14 cellular contexts compared by ENCODE assay signal in the genomic region with DNA sequence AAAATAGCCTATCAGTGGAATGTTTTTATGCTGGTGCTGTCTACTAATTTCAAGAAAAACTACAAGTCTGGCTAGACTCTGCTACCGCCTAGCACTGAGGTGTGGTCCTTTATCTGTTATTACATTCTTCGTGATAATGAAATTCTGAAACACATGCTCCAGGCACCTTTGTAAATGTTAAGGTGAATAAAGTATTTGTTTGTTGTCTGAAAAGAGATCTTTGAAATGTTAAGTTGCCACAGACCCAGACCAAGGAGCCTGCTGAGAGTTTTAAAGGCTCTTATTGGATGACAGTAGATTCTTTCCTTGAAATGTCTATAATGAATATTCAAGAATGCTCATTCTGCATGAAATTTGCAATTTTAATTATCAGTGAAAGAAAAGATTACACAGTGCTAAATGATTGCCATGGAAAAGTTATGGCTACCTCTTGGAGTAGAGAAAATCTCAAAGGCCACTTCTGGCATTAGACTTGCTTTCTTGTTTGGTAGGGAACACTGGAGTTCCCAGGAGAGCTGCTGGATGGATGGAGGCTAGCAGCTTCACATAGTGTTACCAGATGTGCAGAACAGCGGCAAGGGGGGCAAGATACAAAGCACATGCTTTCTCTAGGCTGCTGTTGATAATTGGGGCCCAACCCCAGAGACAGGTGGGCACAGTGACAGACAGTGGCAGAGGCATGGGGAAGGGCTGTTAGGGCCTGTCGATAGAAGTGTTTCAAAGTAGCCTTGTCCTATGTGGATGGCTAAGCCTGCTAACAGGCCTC.
"Had no signal": no experiment of that assay in that cellular context is flagged by ENCODE, and none has a peak within 500 bp of the region (broad histone marks: within the 10 kb centered on the region; RNA-seq: fewer than 3 reads in every experiment).

No MANE protein-coding gene starts in this region.

- H3K9me3 ChIP-seq: ascending aorta, esophagus squamous epithelium, lower lobe of right lung, pancreas, uterus had no signal

- H3K27me3 Mint-ChIP-seq: dendritic cell treated with granulocyte-macrophage colony-stimulating factor and Interleukin-4, amounts not matched to agents 40 ng/mL and 50 ng/mL, for 4 days; stimulated activated naive B cell treated with anti-CD40 and anti-IgM and Interleukin-4, amounts not matched to agents 10 μg/mL and 1 μg/mL and 100 μg/mL, for 72 hours had no signal

- H3K27ac Mint-ChIP-seq: activated CD4-positive, alpha-beta T cell treated with anti-CD3 and anti-CD28 coated beads for 36 hours; activated naive CD4-positive, alpha-beta T cell treated with anti-CD3 and anti-CD28 coated beads, Interleukin-2, amount 50 U/mL, for 24 hours; dendritic cell treated with granulocyte-macrophage colony-stimulating factor and Interleukin-4, amounts not matched to agents 40 ng/mL and 50 ng/mL, for 4 days; naive thymus-derived CD8-positive, alpha-beta T cell; stimulated activated naive B cell treated with anti-CD40 and anti-IgM and Interleukin-4, amounts not matched to agents 10 μg/mL and 1 μg/mL and 100 μg/mL, for 72 hours; T-helper 2 cell treated with Interferon-gamma antibody and Interleukin-4, amounts not matched to agents 5 μg/mL and 100 μg/mL, for 36 hours had no signal

- DNase-seq: activated CD4-positive, alpha-beta T cell treated with anti-CD3 and anti-CD28 coated beads for 36 hours; activated CD4-positive, alpha-beta T cell treated with anti-CD3 and anti-CD28 coated beads, Interleukin-2, amount 50 U/mL, for 48 hours; activated gamma-delta T cell; effector memory CD4-positive, alpha-beta T cell; esophagus squamous epithelium; lower lobe of right lung; naive thymus-derived CD8-positive, alpha-beta T cell; pancreas; stimulated activated naive B cell treated with anti-CD40 and anti-IgM and Interleukin-4, amounts not matched to agents 10 μg/mL and 1 μg/mL and 100 μg/mL, for 72 hours; uterus had no signal

- H3K4me1 ChIP-seq: lower lobe of right lung, pancreas, uterus had no signal

- H3K4me1 Mint-ChIP-seq: activated CD4-positive, alpha-beta T cell treated with anti-CD3 and anti-CD28 coated beads for 36 hours; activated naive CD4-positive, alpha-beta T cell treated with anti-CD3 and anti-CD28 coated beads, Interleukin-2, amount 50 U/mL, for 24 hours; naive thymus-derived CD8-positive, alpha-beta T cell; stimulated activated naive B cell treated with anti-CD40 and anti-IgM and Interleukin-4, amounts not matched to agents 10 μg/mL and 1 μg/mL and 100 μg/mL, for 72 hours had no signal

- H3K36me3 Mint-ChIP-seq: activated naive CD4-positive, alpha-beta T cell treated with anti-CD3 and anti-CD28 coated beads, Interleukin-2, amount 50 U/mL, for 24 hours; naive thymus-derived CD8-positive, alpha-beta T cell; stimulated activated naive B cell treated with anti-CD40 and anti-IgM and Interleukin-4, amounts not matched to agents 10 μg/mL and 1 μg/mL and 100 μg/mL, for 72 hours had no signal

- H3K36me3 ChIP-seq: uterus had no signal

- H3K4me3 Mint-ChIP-seq: activated CD4-positive, alpha-beta T cell treated with anti-CD3 and anti-CD28 coated beads for 36 hours; activated naive CD4-positive, alpha-beta T cell treated with anti-CD3 and anti-CD28 coated beads, Interleukin-2, amount 50 U/mL, for 24 hours; dendritic cell treated with granulocyte-macrophage colony-stimulating factor and Interleukin-4, amounts not matched to agents 40 ng/mL and 50 ng/mL, for 4 days; naive thymus-derived CD8-positive, alpha-beta T cell; stimulated activated naive B cell treated with anti-CD40 and anti-IgM and Interleukin-4, amounts not matched to agents 10 μg/mL and 1 μg/mL and 100 μg/mL, for 72 hours; T-helper 2 cell treated with Interferon-gamma antibody and Interleukin-4, amounts not matched to agents 5 μg/mL and 100 μg/mL, for 36 hours had no signal

- H3K9me3 Mint-ChIP-seq: activated naive CD4-positive, alpha-beta T cell treated with anti-CD3 and anti-CD28 coated beads, Interleukin-2, amount 50 U/mL, for 24 hours; dendritic cell treated with granulocyte-macrophage colony-stimulating factor and Interleukin-4, amounts not matched to agents 40 ng/mL and 50 ng/mL, for 4 days; naive thymus-derived CD8-positive, alpha-beta T cell; stimulated activated naive B cell treated with anti-CD40 and anti-IgM and Interleukin-4, amounts not matched to agents 10 μg/mL and 1 μg/mL and 100 μg/mL, for 72 hours; T-helper 2 cell treated with Interferon-gamma antibody and Interleukin-4, amounts not matched to agents 5 μg/mL and 100 μg/mL, for 36 hours had no signal

- H3K4me3 ChIP-seq: ascending aorta, esophagus squamous epithelium, lower lobe of right lung, pancreas, uterus had no signal

- H3K27me3 ChIP-seq: ascending aorta, esophagus squamous epithelium, pancreas, uterus had no signal

- H3K27ac ChIP-seq: ascending aorta, esophagus squamous epithelium, lower lobe of right lung, pancreas, uterus had no signal

- ATAC-seq: activated CD4-positive, alpha-beta T cell treated with anti-CD3 and anti-CD28 coated beads for 36 hours; naive thymus-derived CD8-positive, alpha-beta T cell; pancreas; stimulated activated naive B cell treated with anti-CD40 and anti-IgM and Interleukin-4, amounts not matched to agents 10 μg/mL and 1 μg/mL and 100 μg/mL, for 72 hours had no signal
